17 cellular contexts compared by ENCODE assay signal in the genomic region with DNA sequence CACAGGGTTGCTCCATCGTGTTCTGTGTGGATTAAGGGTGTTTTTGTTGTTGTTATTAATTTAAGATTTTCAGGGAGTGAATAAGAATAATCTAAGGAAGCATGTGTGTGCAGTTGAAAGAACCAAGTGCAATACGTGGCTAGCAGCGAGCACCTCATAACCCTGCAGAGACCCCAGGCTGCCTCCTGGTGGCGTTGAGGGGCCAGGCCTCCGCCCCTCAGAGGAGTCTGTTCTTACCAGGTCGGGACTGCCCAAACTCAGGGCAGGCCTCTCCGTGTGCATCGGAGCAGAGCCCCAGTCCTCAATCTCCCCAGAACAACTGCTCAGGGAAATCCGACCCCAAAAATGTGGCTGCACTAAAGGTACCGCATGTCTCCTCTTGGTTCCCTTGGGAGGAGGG. TPM values are rescaled to one million over a fixed set of nuclear protein-coding genes. Genes with fewer than 3 reads are reported as not detected.
A peak's percentile ranks its signal among the peaks of the same experiment; 100 is the strongest.
DNase-seq lines count a peak whose midpoint lies in the region; ATAC-seq and TF ChIP-seq lines count a peak whose summit lies in the region.
"Had no signal": no experiment of that assay in that cellular context is flagged by ENCODE, and none has a peak within 500 bp of the region (broad histone marks: within the 10 kb centered on the region; RNA-seq: fewer than 3 reads in every experiment).

No MANE protein-coding gene starts in this region.

- H3K27ac ChIP-seq in SK-N-SH (ENCODE audit: low read depth in 2 of 2, low read length in 1 of 2) (no peak overlapping the region), OCI-LY7 (ENCODE audit: low read depth, low read length, poor library complexity, severe bottlenecking) (no peak overlapping the region), gastrocnemius medialis (peak overlapping the region in 3 of 4 donors; percentile 12 to 93 (median 88))
- H3K27ac ChIP-seq: coronary artery had no signal

- H3K4me1 ChIP-seq in SK-N-SH (ENCODE audit: control insufficient read depth in 1 of 2, insufficient read depth in 2 of 2, low read depth in 1 of 2, low read length in 1 of 2) (no peaks in the 10 kb centered on the region), OCI-LY7 (ENCODE audit: insufficient read depth, low read length, poor library complexity, severe bottlenecking) (no peaks in the 10 kb centered on the region), gastrocnemius medialis (peaks cover 19 to 22% of the 10 kb centered on the region in 2 donors)

- no TSS peak for BruUV-seq in OCI-LY7 (replicated peaks; lab: Mats Ljungman, UMichigan)

- intact Hi-C loops in OCI-LY7 (cut with micrococcal nuclease; ENCODE audit: unreplicated experiment) = no loop called here
- intact Hi-C loops in gastrocnemius medialis (cut with DNase I; ENCODE audit: low total_unique reads) = no loop called here
- intact Hi-C loops in sciatic nerve (cut with DNase I) = no loop called here

- 0 out of 2 replicates have a peak, but pooled peaks have one; percentile 16 for TF ChIP-seq RAD21 in SK-N-SH (IDR thresholded peaks at IDR 0.05; ENCODE audit: low read length)

- H3K79me2 ChIP-seq in SK-N-SH (ENCODE audit: insufficient read depth) (no peaks in the 10 kb centered on the region), OCI-LY7 (ENCODE audit: insufficient read depth, low read depth, low read length) (no peaks in the 10 kb centered on the region)

- WGBS in SK-N-SH (ENCODE audit: low lambda C conversion rate) = 91% methylated on average over 10 of the region's 10 CpGs

- POLR2A ChIA-PET in SK-N-SH (lab: Yijun Ruan, JAX) = no interaction called here
- POLR2A ChIA-PET in OCI-LY7 (lab: Charles Lee) = no interaction called here

- in situ Hi-C loops in gastrocnemius medialis (cut with MboI; ENCODE audit: low sequenced_read_pairs in 4 of 4) = loop anchor here in 1 of 4 donors (10.0 kb wide), 1 partner anchor 58 kb away; no protein-coding TSS in a partner anchor

- no peaks in the 10 kb centered on the region for H3F3A ChIP-seq in SK-N-SH (replicated peaks; ENCODE audit: insufficient read depth)

- H2AFZ ChIP-seq in SK-N-SH (ENCODE audit: low read depth) (no peak overlapping the region), OCI-LY7 (ENCODE audit: low read length) (no peak overlapping the region)

- H4K20me1 ChIP-seq in SK-N-SH (ENCODE audit: insufficient read depth) (no peaks in the 10 kb centered on the region), OCI-LY7 (ENCODE audit: insufficient read depth, low read length) (no peaks in the 10 kb centered on the region)

- no peak overlapping the region for H3K4me3 ChIP-seq in SK-N-SH (ENCODE audit: low read depth in 2 of 2, low read length in 1 of 2)
- H3K4me3 ChIP-seq in OCI-LY7 (ENCODE audit: low read depth, low read length, poor library complexity, severe bottlenecking) = no peak overlapping the region
- H3K4me3 ChIP-seq in fibroblast of the aortic adventitia (ENCODE audit: low read depth, low read length) = no peak overlapping the region
- H3K4me3 ChIP-seq in gastrocnemius medialis = no peak overlapping the region
- H3K4me3 ChIP-seq: coronary artery, thyroid gland had no signal

- no peak overlapping the region for H3K4me2 ChIP-seq in SK-N-SH
- H3K4me2 ChIP-seq in OCI-LY7 (ENCODE audit: low read length) = no peak overlapping the region

- CTCF ChIA-PET in SK-N-SH (lab: Yijun Ruan, JAX) (interaction anchor here (2.3 kb wide), 1 partner anchor 53 kb away, joined by 11 read pairs; no protein-coding TSS in a partner anchor), OCI-LY7 (lab: Charles Lee; ENCODE audit: unreplicated experiment) (no interaction called here)

- no peak for ATAC-seq in SK-N-SH treated with all-trans-retinoic acid at 6 μM for 48 hours
- ATAC-seq in gastrocnemius medialis = no peak
- no peak for ATAC-seq in GM21825 (IDR thresholded peaks at IDR 0.05; ENCODE audit: unreplicated experiment)
- ATAC-seq in sciatic nerve = no peak
- no peak for ATAC-seq in HG03460 (IDR thresholded peaks at IDR 0.05; ENCODE audit: unreplicated experiment)

- TF ChIP-seq CTCF in SK-N-SH (IDR thresholded peaks at IDR 0.05) (peak; percentile 19; the same call in 1 of the 2 replicates), OCI-LY7 (conservative IDR thresholded peaks at IDR 0.05; ENCODE audit: low read length) (peak; percentile 62), fibroblast of the aortic adventitia (IDR thresholded peaks at IDR 0.05; ENCODE audit: insufficient read depth, low read length) (peak; percentile 19), gastrocnemius medialis (IDR thresholded peaks at IDR 0.05 in 4 of 5, conservative IDR thresholded peaks at IDR 0.05 in 1 of 5) (no peak)

- no peak for DNase-seq in SK-N-SH
- no peak for DNase-seq in OCI-LY7 (ENCODE audit: low spot score)
- DNase-seq in fibroblast of the aortic adventitia (ENCODE audit: low read depth) = no peak
- no peak for DNase-seq in gastrocnemius medialis
- no peak for DNase-seq in sciatic nerve (ENCODE audit: low spot score)
- DNase-seq: activated T-cell treated with anti-CD3 and anti-CD28 coated beads, Interleukin-2, amount 50 U/mL, for 1 hour; NCI-H1930; SW 1271 had no signal

- TF ChIP-seq EP300 in SK-N-SH (IDR thresholded peaks at IDR 0.05; ENCODE audit: borderline replicate concordance in 1 of 2, low read depth in 1 of 2, low read length in 1 of 2) = no peak

- no peak overlapping the region for H3K9ac ChIP-seq in SK-N-SH

- H3K9me2 ChIP-seq in SK-N-SH (no peaks in the 10 kb centered on the region), OCI-LY7 (ENCODE audit: insufficient read depth, low read length) (no peaks in the 10 kb centered on the region)

- no peak for TF ChIP-seq POLR2A in gastrocnemius medialis (IDR thresholded peaks at IDR 0.05)

- H3K27me3 ChIP-seq in SK-N-SH (ENCODE audit: insufficient read depth) (no peaks in the 10 kb centered on the region), gastrocnemius medialis (no peaks in the 10 kb centered on the region)
- H3K27me3 ChIP-seq: thyroid gland had no signal

- H3K36me3 ChIP-seq in SK-N-SH (replicated peaks in 1 of 2; ENCODE audit: control insufficient read depth in 1 of 2, insufficient read depth in 2 of 2, low read length in 1 of 2) (peaks cover 18 to 53% of the 10 kb centered on the region in 2 experiments), OCI-LY7 (ENCODE audit: insufficient read depth, low read length) (peaks cover 30% of the 10 kb centered on the region), gastrocnemius medialis (peaks cover 0 to 91% of the 10 kb centered on the region in 2 donors)

- H3K9me3 ChIP-seq in SK-N-SH (no peaks in the 10 kb centered on the region), OCI-LY7 (ENCODE audit: low read length) (no peaks in the 10 kb centered on the region), gastrocnemius medialis (no peaks in the 10 kb centered on the region)
- H3K9me3 ChIP-seq: thyroid gland had no signal

TF ChIP-seq in SK-N-SH, 30 proteins besides CTCF, POLR2A, EP300 and RAD21:
- TF ChIP-seq TEAD4 (IDR thresholded peaks at IDR 0.05; ENCODE audit: borderline replicate concordance, insufficient read depth) = no peak
- no peak for TF ChIP-seq TCF12 (IDR thresholded peaks at IDR 0.05)
- peak; percentile 17; the same call in 1 of the 2 replicates for TF ChIP-seq SMC3 (IDR thresholded peaks at IDR 0.05; ENCODE audit: low read depth, low read length)

TF ChIP-seq in SK-N-SH treated with all-trans-retinoic acid at 6 μM for 48 hours, 23 proteins besides CTCF, POLR2A, EP300 and RAD21 (continues in another document):
- TF ChIP-seq GLIS3 (CRISPR knock-in tag; IDR thresholded peaks at IDR 0.05) = no peak
- TF ChIP-seq ISL1 (CRISPR knock-in tag; IDR thresholded peaks at IDR 0.05) = no peak
- no peak for TF ChIP-seq ZFP3 (CRISPR knock-in tag; IDR thresholded peaks at IDR 0.05)
- TF ChIP-seq, protein P1, sequence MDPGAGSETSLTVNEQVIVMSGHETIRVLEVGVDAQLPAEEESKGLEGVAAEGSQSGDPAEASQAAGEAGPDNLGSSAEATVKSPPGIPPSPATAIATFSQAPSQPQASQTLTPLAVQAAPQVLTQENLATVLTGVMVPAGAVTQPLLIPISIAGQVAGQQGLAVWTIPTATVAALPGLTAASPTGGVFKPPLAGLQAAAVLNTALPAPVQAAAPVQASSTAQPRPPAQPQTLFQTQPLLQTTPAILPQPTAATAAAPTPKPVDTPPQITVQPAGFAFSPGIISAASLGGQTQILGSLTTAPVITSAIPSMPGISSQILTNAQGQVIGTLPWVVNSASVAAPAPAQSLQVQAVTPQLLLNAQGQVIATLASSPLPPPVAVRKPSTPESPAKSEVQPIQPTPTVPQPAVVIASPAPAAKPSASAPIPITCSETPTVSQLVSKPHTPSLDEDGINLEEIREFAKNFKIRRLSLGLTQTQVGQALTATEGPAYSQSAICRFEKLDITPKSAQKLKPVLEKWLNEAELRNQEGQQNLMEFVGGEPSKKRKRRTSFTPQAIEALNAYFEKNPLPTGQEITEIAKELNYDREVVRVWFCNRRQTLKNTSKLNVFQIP (CRISPR knock-in tag; IDR thresholded peaks at IDR 0.05; ENCODE audit: borderline replicate concordance, low read depth) = no peak

RNA-seq across cellular contexts. Expression of gene IL31, which starts 36.8 kb away (rescaled TPM):
- not detected in 2 replicates for polyA plus RNA-seq in SK-N-SH (2012; rRNA removed)
- polyA plus RNA-seq in SK-N-SH (2012; cell fraction: cytosol; rRNA removed) = not detected in 2 replicates
- not detected in 2 replicates for polyA plus RNA-seq in SK-N-SH (2012; cell fraction: nucleus; rRNA removed)
- total RNA-seq in OCI-LY7 (2014; rRNA removed; shearing (Covaris generic)) = not detected in 2 replicates
- total RNA-seq in OCI-LY7 (2022) (not detected in 2 replicates), fibroblast of the aortic adventitia (ENCODE audit: low replicate concordance) (not detected in 2 replicates), gastrocnemius medialis (not detected), sciatic nerve (not detected)
- total RNA-seq: LHCN-M2, mesothelial cell of epicardium, posterior vena cava, thyroid gland had no signal
- polyA plus RNA-seq: adipose tissue had no signal

RNA-seq across cellular contexts. Expression of gene LRRC43, which starts 45.7 kb away (rescaled TPM):
- 0.94 and 1.4 TPM in 2 replicates for polyA plus RNA-seq in SK-N-SH (2012; rRNA removed)
- 0.50 and 0.59 TPM in 2 replicates for polyA plus RNA-seq in SK-N-SH (2012; cell fraction: cytosol; rRNA removed)
- 1.5 and 1.7 TPM in 2 replicates for polyA plus RNA-seq in SK-N-SH (2012; cell fraction: nucleus; rRNA removed)
- not detected in 2 replicates for total RNA-seq in OCI-LY7 (2014; rRNA removed; shearing (Covaris generic))
- total RNA-seq in OCI-LY7 (2022) (not detected in 2 replicates), fibroblast of the aortic adventitia (ENCODE audit: low replicate concordance) (0.74 and 3.5 TPM in 2 replicates), gastrocnemius medialis (not detected), sciatic nerve (0.58 TPM)
- total RNA-seq: LHCN-M2 had no signal

RNA-seq across cellular contexts. Expression of gene MLXIP, which starts 58.7 kb away (rescaled TPM):
- 6.8 and 11.0 TPM in 2 replicates for polyA plus RNA-seq in SK-N-SH (2012; rRNA removed)
- polyA plus RNA-seq in SK-N-SH (2012; cell fraction: cytosol; rRNA removed) = 6.8 and 9.2 TPM in 2 replicates
- 42.6 and 43.4 TPM in 2 replicates for polyA plus RNA-seq in SK-N-SH (2012; cell fraction: nucleus; rRNA removed)
- total RNA-seq in OCI-LY7 (2014; rRNA removed; shearing (Covaris generic)) = 18.6 and 27.5 TPM in 2 replicates
- total RNA-seq in OCI-LY7 (2022) = 44.7 and 59.9 TPM in 2 replicates
- total RNA-seq in fibroblast of the aortic adventitia (ENCODE audit: low replicate concordance) = 8.3 and 15.4 TPM in 2 replicates
- total RNA-seq in gastrocnemius medialis = 10 to 100 TPM; 36.6 to 89.4 (median 79.7) TPM
- total RNA-seq in sciatic nerve = 44.2 TPM

Comparison
In these comparisons a context has a peak if more than half of its experiments do, and no peak if none do; other contexts are left out.
1. H3K27ac ChIP-seq: peak in gastrocnemius medialis (3 of 4); none in SK-N-SH (0 of 2) and OCI-LY7 (single experiment).
2. CTCF ChIP-seq: peak in SK-N-SH (single experiment), OCI-LY7 (single experiment) and fibroblast of the aortic adventitia (single experiment); none in gastrocnemius medialis (0 of 5).